ENCODE assay signal across 12 cellular contexts in the genomic region with DNA sequence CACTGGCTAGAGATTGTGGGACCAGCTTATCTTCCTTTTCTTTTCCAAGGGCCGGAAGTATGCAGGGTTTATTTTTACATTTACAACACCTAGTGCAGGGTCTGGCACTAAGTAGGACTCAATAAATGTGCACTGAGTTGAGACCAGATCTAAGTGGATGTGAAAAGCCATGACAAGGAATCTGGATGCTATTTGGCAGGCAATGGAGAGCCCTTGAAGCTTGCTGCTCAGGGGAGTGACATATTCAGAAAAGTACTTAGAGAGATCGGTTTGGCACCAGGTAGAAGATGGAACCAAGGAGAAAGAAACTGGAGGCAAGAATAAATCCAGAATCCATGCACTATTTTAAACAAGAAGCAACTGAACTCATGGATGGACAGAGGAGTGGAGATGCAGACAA.
A peak's percentile ranks its signal among the peaks of the same experiment; 100 is the strongest.
DNase-seq lines count a peak whose midpoint lies in the region; ATAC-seq and TF ChIP-seq lines count a peak whose summit lies in the region.
"Had no signal": no experiment of that assay in that cellular context is flagged by ENCODE, and none has a peak within 500 bp of the region (broad histone marks: within the 10 kb centered on the region; RNA-seq: fewer than 3 reads in every experiment).

No MANE protein-coding gene starts in this region.

- DNase-seq in NCI-H510A treated with DMSO at 0.1 percent for 48 hours (lab: John Stamatoyannopoulos, UW) (peak; percentile 55), NCI-H510A (lab: John Stamatoyannopoulos, UW) (no peak), NCI-H187 treated with DMSO at 0.1 percent for 48 hours (lab: John Stamatoyannopoulos, UW) (peak; percentile 50), activated B cell treated with CpG ODN at 0.5 μM for 24 hours (no peak), cortex of kidney (lab: John Stamatoyannopoulos, UW) (no peak)
- DNase-seq in naive thymus-derived CD4-positive, alpha-beta T cell, result no peak
- DNase-seq: NCI-H2171 had no signal

- H3K4me3 Mint-ChIP-seq in activated B cell treated with CpG ODN at 0.5 μM for 24 hours, result no peak overlapping the region
- no peak overlapping the region for H3K4me3 Mint-ChIP-seq in naive thymus-derived CD4-positive, alpha-beta T cell

- ATAC-seq in activated B cell treated with CpG ODN at 0.5 μM for 24 hours (ENCODE audit: low read depth), result no peak
- no peak for ATAC-seq in naive thymus-derived CD4-positive, alpha-beta T cell
- no peak for ATAC-seq in HG03045 (IDR thresholded peaks at IDR 0.05; ENCODE audit: unreplicated experiment)

- no peaks in the 10 kb centered on the region for H3K9me3 Mint-ChIP-seq in activated B cell treated with CpG ODN at 0.5 μM for 24 hours
- peaks cover 0 to 15% (median 0%) of the 10 kb centered on the region in 11 donors for H3K9me3 Mint-ChIP-seq in naive thymus-derived CD4-positive, alpha-beta T cell

- no peaks in the 10 kb centered on the region for H3K4me1 ChIP-seq in naive thymus-derived CD4-positive, alpha-beta T cell (ENCODE audit: control insufficient read depth in 2 of 2, insufficient read depth in 2 of 2, low read length in 2 of 2)

- intact Hi-C loops in activated B cell treated with CpG ODN at 0.5 μM for 24 hours (cut with micrococcal nuclease), result loop anchor here (5.0 kb wide), 1 partner anchor 136 kb away; no protein-coding TSS in a partner anchor
- intact Hi-C loops in naive thymus-derived CD4-positive, alpha-beta T cell (cut with micrococcal nuclease), result no loop called here

- no peaks in the 10 kb centered on the region for H3K36me3 ChIP-seq in naive thymus-derived CD4-positive, alpha-beta T cell (ENCODE audit: control insufficient read depth in 2 of 3, insufficient read depth in 3 of 3, low read length in 3 of 3)

- peak overlapping the region; percentile 0 for H3K27ac Mint-ChIP-seq in activated B cell treated with CpG ODN at 0.5 μM for 24 hours
- no peak overlapping the region for H3K27ac Mint-ChIP-seq in naive thymus-derived CD4-positive, alpha-beta T cell

- CTCF ChIA-PET in activated B cell treated with CpG ODN at 0.5 μM for 24 hours (lab: Charles Lee), result interaction anchor here (0.7 to 3.0 kb wide), 16 partner anchors 9 to 1090 kb away, joined by 3 to 39 read pairs (median 4); no protein-coding TSS in a partner anchor
- CTCF ChIA-PET in naive thymus-derived CD4-positive, alpha-beta T cell (lab: Charles Lee), result no interaction called here

- no peak for TF ChIP-seq CTCF in activated B cell treated with CpG ODN at 0.5 μM for 24 hours (IDR thresholded peaks at IDR 0.05)

- POLR2A ChIA-PET in activated B cell treated with CpG ODN at 0.5 μM for 24 hours (lab: Charles Lee), result interaction anchor here (1.3 to 2.7 kb wide), 2 partner anchors 44 to 604 kb away, joined by 9 to 22 read pairs; no protein-coding TSS in a partner anchor
- POLR2A ChIA-PET in naive thymus-derived CD4-positive, alpha-beta T cell (lab: Charles Lee), result no interaction called here

- H3K4me3 ChIP-seq in naive thymus-derived CD4-positive, alpha-beta T cell (ENCODE audit: low read length), result no peak overlapping the region
- H3K4me3 ChIP-seq: SK-N-MC had no signal

- H3K27me3 Mint-ChIP-seq in activated B cell treated with CpG ODN at 0.5 μM for 24 hours, result no peaks in the 10 kb centered on the region
- H3K27me3 Mint-ChIP-seq in naive thymus-derived CD4-positive, alpha-beta T cell, result peaks cover 0 to 8% (median 4%) of the 10 kb centered on the region in 5 donors

- H3K4me1 Mint-ChIP-seq in activated B cell treated with CpG ODN at 0.5 μM for 24 hours, result peaks cover 9% of the 10 kb centered on the region
- H3K4me1 Mint-ChIP-seq in naive thymus-derived CD4-positive, alpha-beta T cell, result peaks cover 0 to 7% (median 0%) of the 10 kb centered on the region in 7 donors

- no peaks in the 10 kb centered on the region for H3K9me3 ChIP-seq in naive thymus-derived CD4-positive, alpha-beta T cell (ENCODE audit: control insufficient read depth in 2 of 3, low read length in 3 of 3)

- H3K27me3 ChIP-seq in naive thymus-derived CD4-positive, alpha-beta T cell (ENCODE audit: control insufficient read depth in 2 of 2, insufficient read depth in 2 of 2, low read length in 2 of 2), result no peaks in the 10 kb centered on the region

- H3K27ac ChIP-seq in naive thymus-derived CD4-positive, alpha-beta T cell (ENCODE audit: low read depth, low read length), result no peak overlapping the region
- H3K27ac ChIP-seq: C4-2B, KMS-11, RWPE1, SK-N-MC had no signal

- H3K36me3 Mint-ChIP-seq in activated B cell treated with CpG ODN at 0.5 μM for 24 hours (ENCODE audit: low read depth), result no peaks in the 10 kb centered on the region
- H3K36me3 Mint-ChIP-seq in naive thymus-derived CD4-positive, alpha-beta T cell, result no peaks in the 10 kb centered on the region

Comparison
In these comparisons a context has a peak if more than half of its experiments do, and no peak if none do; other contexts are left out.
1. DNase-seq: peak in NCI-H510A treated with DMSO at 0.1 percent for 48 hours (single experiment) and NCI-H187 treated with DMSO at 0.1 percent for 48 hours (single experiment); none in NCI-H510A (single experiment), activated B cell treated with CpG ODN at 0.5 μM for 24 hours (single experiment), naive thymus-derived CD4-positive, alpha-beta T cell (0 of 9) and cortex of kidney (single experiment).